1 cellular context compared by ENCODE assay signal in the genomic region with DNA sequence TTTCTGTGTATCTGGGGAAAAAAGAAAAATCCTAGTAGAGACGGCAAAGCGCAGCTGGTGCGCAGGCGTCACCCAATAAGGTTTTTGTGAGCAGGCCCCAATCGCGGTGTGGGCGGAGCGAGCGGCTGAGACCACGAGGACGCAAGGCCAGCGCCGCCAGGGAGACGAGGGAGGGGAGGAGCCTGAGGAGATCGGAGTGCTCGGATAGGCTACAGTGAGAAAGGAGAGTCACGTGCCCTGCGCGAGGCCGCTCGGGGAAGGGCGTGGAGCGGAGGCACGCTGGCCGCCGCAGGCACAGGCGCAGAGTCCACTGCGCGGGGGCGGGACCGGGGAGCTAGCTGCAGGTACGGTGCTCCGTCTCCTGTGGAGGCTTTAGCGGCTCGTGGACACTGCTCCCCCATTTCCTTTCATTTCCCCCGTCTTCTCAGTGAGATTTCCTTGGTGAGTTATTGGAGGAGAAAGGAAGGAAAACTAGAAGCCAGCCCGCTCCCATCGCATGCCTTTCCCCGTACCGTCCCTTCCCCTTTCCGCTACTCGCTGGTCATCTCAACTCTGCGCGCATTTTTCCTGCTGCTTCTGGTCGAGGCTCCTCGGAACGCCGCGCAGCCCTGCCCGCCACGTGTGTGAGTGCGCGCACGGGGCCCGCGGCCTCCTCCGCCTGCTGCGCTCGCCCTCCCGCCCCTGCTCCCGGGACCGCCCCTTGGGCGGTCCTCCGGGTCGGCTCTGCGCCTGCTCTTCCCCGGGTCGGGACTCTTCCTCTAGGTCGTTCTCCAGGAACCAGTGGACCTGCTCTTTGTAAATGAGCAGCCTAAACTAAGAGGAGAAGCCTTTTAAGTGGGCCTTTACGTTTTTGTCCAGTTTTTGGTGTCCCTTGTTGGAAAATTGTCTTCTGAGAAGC.
TF ChIP-seq lines count a peak whose summit lies in the region.

A gene with protein sequence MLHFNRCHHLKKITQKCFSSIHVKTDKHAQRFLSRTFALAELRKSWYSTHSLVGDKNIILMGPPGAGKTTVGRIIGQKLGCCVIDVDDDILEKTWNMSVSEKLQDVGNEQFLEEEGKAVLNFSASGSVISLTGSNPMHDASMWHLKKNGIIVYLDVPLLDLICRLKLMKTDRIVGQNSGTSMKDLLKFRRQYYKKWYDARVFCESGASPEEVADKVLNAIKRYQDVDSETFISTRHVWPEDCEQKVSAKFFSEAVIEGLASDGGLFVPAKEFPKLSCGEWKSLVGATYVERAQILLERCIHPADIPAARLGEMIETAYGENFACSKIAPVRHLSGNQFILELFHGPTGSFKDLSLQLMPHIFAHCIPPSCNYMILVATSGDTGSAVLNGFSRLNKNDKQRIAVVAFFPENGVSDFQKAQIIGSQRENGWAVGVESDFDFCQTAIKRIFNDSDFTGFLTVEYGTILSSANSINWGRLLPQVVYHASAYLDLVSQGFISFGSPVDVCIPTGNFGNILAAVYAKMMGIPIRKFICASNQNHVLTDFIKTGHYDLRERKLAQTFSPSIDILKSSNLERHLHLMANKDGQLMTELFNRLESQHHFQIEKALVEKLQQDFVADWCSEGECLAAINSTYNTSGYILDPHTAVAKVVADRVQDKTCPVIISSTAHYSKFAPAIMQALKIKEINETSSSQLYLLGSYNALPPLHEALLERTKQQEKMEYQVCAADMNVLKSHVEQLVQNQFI (plus strand): TSS at position 264 of the 898 bp plus-strand sequence. CDS start 6,612 bp downstream, outside the sequence.

TF ChIP-seq in WTC11, 78 proteins besides CTCF, POLR2A, EP300 and RAD21 (continued from another document and continues in another):
- TF ChIP-seq, protein P1, sequence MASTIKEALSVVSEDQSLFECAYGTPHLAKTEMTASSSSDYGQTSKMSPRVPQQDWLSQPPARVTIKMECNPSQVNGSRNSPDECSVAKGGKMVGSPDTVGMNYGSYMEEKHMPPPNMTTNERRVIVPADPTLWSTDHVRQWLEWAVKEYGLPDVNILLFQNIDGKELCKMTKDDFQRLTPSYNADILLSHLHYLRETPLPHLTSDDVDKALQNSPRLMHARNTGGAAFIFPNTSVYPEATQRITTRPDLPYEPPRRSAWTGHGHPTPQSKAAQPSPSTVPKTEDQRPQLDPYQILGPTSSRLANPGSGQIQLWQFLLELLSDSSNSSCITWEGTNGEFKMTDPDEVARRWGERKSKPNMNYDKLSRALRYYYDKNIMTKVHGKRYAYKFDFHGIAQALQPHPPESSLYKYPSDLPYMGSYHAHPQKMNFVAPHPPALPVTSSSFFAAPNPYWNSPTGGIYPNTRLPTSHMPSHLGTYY (CRISPR knock-in tag; IDR thresholded peaks at IDR 0.05): no peak
- no peak; the same call in 1 of the 2 replicates for TF ChIP-seq ZNF219 (CRISPR knock-in tag; IDR thresholded peaks at IDR 0.05; ENCODE audit: borderline replicate concordance)
- TF ChIP-seq KAT7 (CRISPR knock-in tag; IDR thresholded peaks at IDR 0.05; ENCODE audit: borderline replicate concordance): 0 out of 2 replicates have a peak, but pooled peaks have one; percentile 83
- TF ChIP-seq, protein P2, sequence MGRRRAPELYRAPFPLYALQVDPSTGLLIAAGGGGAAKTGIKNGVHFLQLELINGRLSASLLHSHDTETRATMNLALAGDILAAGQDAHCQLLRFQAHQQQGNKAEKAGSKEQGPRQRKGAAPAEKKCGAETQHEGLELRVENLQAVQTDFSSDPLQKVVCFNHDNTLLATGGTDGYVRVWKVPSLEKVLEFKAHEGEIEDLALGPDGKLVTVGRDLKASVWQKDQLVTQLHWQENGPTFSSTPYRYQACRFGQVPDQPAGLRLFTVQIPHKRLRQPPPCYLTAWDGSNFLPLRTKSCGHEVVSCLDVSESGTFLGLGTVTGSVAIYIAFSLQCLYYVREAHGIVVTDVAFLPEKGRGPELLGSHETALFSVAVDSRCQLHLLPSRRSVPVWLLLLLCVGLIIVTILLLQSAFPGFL (CRISPR knock-in tag; IDR thresholded peaks at IDR 0.05; ENCODE audit: borderline replicate concordance): 0 out of 2 replicates have a peak, but pooled peaks have one; percentile 40
- TF ChIP-seq NR3C1 (CRISPR knock-in tag; conservative IDR thresholded peaks at IDR 0.05; ENCODE audit: low read depth): no peak
- TF ChIP-seq ZNF263 (CRISPR knock-in tag; IDR thresholded peaks at IDR 0.05; ENCODE audit: low read depth): peak; percentile 63; the same call in 1 of the 2 replicates
- TF ChIP-seq, protein P3, sequence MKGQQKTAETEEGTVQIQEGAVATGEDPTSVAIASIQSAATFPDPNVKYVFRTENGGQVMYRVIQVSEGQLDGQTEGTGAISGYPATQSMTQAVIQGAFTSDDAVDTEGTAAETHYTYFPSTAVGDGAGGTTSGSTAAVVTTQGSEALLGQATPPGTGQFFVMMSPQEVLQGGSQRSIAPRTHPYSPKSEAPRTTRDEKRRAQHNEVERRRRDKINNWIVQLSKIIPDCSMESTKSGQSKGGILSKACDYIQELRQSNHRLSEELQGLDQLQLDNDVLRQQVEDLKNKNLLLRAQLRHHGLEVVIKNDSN (CRISPR knock-in tag; IDR thresholded peaks at IDR 0.05): peak; percentile 98
- no peak for TF ChIP-seq HMGA2 (CRISPR knock-in tag; IDR thresholded peaks at IDR 0.05)
- TF ChIP-seq, protein P4, sequence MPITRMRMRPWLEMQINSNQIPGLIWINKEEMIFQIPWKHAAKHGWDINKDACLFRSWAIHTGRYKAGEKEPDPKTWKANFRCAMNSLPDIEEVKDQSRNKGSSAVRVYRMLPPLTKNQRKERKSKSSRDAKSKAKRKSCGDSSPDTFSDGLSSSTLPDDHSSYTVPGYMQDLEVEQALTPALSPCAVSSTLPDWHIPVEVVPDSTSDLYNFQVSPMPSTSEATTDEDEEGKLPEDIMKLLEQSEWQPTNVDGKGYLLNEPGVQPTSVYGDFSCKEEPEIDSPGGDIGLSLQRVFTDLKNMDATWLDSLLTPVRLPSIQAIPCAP (CRISPR knock-in tag; IDR thresholded peaks at IDR 0.05): no peak
- no peak for TF ChIP-seq ZNF423 (CRISPR knock-in tag; IDR thresholded peaks at IDR 0.05)
- no peak for TF ChIP-seq ZNF121 (CRISPR knock-in tag; IDR thresholded peaks at IDR 0.05)
- TF ChIP-seq FOXP1 (CRISPR knock-in tag; IDR thresholded peaks at IDR 0.05; ENCODE audit: borderline replicate concordance): peak; percentile 90
- TF ChIP-seq, protein P5, sequence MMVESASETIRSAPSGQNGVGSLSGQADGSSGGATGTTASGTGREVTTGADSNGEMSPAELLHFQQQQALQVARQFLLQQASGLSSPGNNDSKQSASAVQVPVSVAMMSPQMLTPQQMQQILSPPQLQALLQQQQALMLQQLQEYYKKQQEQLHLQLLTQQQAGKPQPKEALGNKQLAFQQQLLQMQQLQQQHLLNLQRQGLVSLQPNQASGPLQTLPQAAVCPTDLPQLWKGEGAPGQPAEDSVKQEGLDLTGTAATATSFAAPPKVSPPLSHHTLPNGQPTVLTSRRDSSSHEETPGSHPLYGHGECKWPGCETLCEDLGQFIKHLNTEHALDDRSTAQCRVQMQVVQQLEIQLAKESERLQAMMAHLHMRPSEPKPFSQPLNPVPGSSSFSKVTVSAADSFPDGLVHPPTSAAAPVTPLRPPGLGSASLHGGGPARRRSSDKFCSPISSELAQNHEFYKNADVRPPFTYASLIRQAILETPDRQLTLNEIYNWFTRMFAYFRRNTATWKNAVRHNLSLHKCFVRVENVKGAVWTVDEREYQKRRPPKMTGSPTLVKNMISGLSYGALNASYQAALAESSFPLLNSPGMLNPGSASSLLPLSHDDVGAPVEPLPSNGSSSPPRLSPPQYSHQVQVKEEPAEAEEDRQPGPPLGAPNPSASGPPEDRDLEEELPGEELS (CRISPR knock-in tag; IDR thresholded peaks at IDR 0.05): peak; percentile 78; the same call in 1 of the 2 replicates
- TF ChIP-seq, protein P6, sequence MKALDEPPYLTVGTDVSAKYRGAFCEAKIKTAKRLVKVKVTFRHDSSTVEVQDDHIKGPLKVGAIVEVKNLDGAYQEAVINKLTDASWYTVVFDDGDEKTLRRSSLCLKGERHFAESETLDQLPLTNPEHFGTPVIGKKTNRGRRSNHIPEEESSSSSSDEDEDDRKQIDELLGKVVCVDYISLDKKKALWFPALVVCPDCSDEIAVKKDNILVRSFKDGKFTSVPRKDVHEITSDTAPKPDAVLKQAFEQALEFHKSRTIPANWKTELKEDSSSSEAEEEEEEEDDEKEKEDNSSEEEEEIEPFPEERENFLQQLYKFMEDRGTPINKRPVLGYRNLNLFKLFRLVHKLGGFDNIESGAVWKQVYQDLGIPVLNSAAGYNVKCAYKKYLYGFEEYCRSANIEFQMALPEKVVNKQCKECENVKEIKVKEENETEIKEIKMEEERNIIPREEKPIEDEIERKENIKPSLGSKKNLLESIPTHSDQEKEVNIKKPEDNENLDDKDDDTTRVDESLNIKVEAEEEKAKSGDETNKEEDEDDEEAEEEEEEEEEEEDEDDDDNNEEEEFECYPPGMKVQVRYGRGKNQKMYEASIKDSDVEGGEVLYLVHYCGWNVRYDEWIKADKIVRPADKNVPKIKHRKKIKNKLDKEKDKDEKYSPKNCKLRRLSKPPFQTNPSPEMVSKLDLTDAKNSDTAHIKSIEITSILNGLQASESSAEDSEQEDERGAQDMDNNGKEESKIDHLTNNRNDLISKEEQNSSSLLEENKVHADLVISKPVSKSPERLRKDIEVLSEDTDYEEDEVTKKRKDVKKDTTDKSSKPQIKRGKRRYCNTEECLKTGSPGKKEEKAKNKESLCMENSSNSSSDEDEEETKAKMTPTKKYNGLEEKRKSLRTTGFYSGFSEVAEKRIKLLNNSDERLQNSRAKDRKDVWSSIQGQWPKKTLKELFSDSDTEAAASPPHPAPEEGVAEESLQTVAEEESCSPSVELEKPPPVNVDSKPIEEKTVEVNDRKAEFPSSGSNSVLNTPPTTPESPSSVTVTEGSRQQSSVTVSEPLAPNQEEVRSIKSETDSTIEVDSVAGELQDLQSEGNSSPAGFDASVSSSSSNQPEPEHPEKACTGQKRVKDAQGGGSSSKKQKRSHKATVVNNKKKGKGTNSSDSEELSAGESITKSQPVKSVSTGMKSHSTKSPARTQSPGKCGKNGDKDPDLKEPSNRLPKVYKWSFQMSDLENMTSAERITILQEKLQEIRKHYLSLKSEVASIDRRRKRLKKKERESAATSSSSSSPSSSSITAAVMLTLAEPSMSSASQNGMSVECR (CRISPR knock-in tag; IDR thresholded peaks at IDR 0.05; ENCODE audit: borderline replicate concordance): peak; percentile 92
- no peak for TF ChIP-seq RORB (CRISPR knock-in tag; IDR thresholded peaks at IDR 0.05)
- TF ChIP-seq EMX1 (CRISPR knock-in tag; IDR thresholded peaks at IDR 0.05): no peak
- TF ChIP-seq ATF1 (CRISPR knock-in tag; IDR thresholded peaks at IDR 0.05): no peak
- TF ChIP-seq GABPB1 (CRISPR knock-in tag; IDR thresholded peaks at IDR 0.05): peak; percentile 67; the same call in 1 of the 2 replicates
- TF ChIP-seq TEAD4 (CRISPR knock-in tag; IDR thresholded peaks at IDR 0.05): 0 out of 2 replicates have a peak, but pooled peaks have one; percentile 52
- TF ChIP-seq CBFB (CRISPR knock-in tag; IDR thresholded peaks at IDR 0.05; ENCODE audit: low read depth): no peak
- no peak for TF ChIP-seq ZNF317 (CRISPR knock-in tag; IDR thresholded peaks at IDR 0.05; ENCODE audit: borderline replicate concordance, low read depth)
- TF ChIP-seq, protein P7, sequence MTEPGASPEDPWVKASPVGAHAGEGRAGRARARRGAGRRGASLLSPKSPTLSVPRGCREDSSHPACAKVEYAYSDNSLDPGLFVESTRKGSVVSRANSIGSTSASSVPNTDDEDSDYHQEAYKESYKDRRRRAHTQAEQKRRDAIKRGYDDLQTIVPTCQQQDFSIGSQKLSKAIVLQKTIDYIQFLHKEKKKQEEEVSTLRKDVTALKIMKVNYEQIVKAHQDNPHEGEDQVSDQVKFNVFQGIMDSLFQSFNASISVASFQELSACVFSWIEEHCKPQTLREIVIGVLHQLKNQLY (CRISPR knock-in tag; IDR thresholded peaks at IDR 0.05): no peak
- TF ChIP-seq ETV6 (CRISPR knock-in tag; IDR thresholded peaks at IDR 0.05): peak; percentile 76
- TF ChIP-seq, protein P8, sequence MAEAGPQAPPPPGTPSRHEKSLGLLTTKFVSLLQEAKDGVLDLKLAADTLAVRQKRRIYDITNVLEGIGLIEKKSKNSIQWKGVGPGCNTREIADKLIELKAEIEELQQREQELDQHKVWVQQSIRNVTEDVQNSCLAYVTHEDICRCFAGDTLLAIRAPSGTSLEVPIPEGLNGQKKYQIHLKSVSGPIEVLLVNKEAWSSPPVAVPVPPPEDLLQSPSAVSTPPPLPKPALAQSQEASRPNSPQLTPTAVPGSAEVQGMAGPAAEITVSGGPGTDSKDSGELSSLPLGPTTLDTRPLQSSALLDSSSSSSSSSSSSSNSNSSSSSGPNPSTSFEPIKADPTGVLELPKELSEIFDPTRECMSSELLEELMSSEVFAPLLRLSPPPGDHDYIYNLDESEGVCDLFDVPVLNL (CRISPR knock-in tag; IDR thresholded peaks at IDR 0.05; ENCODE audit: borderline replicate concordance, low read depth): no peak
- TF ChIP-seq, protein P9, sequence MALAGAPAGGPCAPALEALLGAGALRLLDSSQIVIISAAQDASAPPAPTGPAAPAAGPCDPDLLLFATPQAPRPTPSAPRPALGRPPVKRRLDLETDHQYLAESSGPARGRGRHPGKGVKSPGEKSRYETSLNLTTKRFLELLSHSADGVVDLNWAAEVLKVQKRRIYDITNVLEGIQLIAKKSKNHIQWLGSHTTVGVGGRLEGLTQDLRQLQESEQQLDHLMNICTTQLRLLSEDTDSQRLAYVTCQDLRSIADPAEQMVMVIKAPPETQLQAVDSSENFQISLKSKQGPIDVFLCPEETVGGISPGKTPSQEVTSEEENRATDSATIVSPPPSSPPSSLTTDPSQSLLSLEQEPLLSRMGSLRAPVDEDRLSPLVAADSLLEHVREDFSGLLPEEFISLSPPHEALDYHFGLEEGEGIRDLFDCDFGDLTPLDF (CRISPR knock-in tag; IDR thresholded peaks at IDR 0.05): peak; percentile 86
- TF ChIP-seq, protein P10, sequence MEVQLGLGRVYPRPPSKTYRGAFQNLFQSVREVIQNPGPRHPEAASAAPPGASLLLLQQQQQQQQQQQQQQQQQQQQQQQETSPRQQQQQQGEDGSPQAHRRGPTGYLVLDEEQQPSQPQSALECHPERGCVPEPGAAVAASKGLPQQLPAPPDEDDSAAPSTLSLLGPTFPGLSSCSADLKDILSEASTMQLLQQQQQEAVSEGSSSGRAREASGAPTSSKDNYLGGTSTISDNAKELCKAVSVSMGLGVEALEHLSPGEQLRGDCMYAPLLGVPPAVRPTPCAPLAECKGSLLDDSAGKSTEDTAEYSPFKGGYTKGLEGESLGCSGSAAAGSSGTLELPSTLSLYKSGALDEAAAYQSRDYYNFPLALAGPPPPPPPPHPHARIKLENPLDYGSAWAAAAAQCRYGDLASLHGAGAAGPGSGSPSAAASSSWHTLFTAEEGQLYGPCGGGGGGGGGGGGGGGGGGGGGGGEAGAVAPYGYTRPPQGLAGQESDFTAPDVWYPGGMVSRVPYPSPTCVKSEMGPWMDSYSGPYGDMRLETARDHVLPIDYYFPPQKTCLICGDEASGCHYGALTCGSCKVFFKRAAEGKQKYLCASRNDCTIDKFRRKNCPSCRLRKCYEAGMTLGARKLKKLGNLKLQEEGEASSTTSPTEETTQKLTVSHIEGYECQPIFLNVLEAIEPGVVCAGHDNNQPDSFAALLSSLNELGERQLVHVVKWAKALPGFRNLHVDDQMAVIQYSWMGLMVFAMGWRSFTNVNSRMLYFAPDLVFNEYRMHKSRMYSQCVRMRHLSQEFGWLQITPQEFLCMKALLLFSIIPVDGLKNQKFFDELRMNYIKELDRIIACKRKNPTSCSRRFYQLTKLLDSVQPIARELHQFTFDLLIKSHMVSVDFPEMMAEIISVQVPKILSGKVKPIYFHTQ (CRISPR knock-in tag; IDR thresholded peaks at IDR 0.05): peak; percentile 46; the same call in 1 of the 2 replicates
- TF ChIP-seq RELA (CRISPR knock-in tag; IDR thresholded peaks at IDR 0.05; ENCODE audit: borderline replicate concordance): peak; percentile 70; the same call in 1 of the 2 replicates
- no peak for TF ChIP-seq TCF7 (CRISPR knock-in tag; IDR thresholded peaks at IDR 0.05; ENCODE audit: low read depth)
- TF ChIP-seq NFYB (CRISPR knock-in tag; conservative IDR thresholded peaks at IDR 0.05; ENCODE audit: low read depth): peak; percentile 50
- TF ChIP-seq GRHL2 (CRISPR knock-in tag; IDR thresholded peaks at IDR 0.05; ENCODE audit: insufficient replicate concordance, severe bottlenecking): no peak
